In genomic region chr2:2492800-2493199, GRCh38 we compare ENCODE assay signal across 11 cellular contexts.
"Had no signal": no experiment of that assay in that cellular context is flagged by ENCODE, and none has a peak within 500 bp of the region (broad histone marks: within the 10 kb centered on the region; RNA-seq: fewer than 3 reads in every experiment).

No MANE protein-coding gene starts in this region.

- H3K9me3 Mint-ChIP-seq: GM23338, H9 had no signal

- DNase-seq: GM23248, GOT3, H7, H9, HCEC 1CT, HFFc6 had no signal

- H2AFZ ChIP-seq: GM23248, GM23338 had no signal

- H3K4me1 Mint-ChIP-seq: GM23338, H9 had no signal

- H3K4me3 Mint-ChIP-seq: GM23338, H9, HFFc6 had no signal

- H3K4me3 ChIP-seq: GM23248, GM23338, HAP-1 had no signal

- H3K27ac ChIP-seq: GM23248 had no signal

- H3K36me3 ChIP-seq: HAP-1 had no signal

- ATAC-seq: GM23338, HCT116 had no signal

- FAIRE-seq: H1, H54 had no signal

- H3K9ac ChIP-seq: GM23248 had no signal

- H3K4me1 ChIP-seq: HAP-1 had no signal

- H3K27ac Mint-ChIP-seq: GM23338, H9, HFFc6 had no signal

- H3K9me3 ChIP-seq: HAP-1 had no signal

- H3K4me2 ChIP-seq: GM23338 had no signal
